In the genomic region with DNA sequence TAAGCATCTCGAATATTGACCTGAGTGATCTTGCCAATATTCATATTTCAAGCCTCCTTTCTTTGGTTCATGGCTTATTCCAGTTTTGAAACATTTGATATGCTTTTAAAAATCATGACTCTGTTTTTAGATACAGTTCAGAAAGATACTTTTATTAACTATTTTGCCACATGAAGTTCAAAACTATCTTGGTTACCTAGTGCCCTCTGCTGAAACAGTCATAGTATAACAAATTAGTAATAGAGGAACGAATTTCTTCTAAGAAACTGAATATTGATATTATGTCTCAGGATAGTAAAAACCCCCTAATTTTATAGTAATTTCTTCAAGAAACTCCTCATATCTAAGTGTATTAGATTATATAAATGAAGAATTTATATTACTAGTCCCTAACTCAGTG, we compare ENCODE assay signal across 8 cellular contexts. TPM values are rescaled to one million over a fixed set of nuclear protein-coding genes. Genes with fewer than 3 reads are reported as not detected.
DNase-seq lines count a peak whose midpoint lies in the region; ATAC-seq and TF ChIP-seq lines count a peak whose summit lies in the region.

No MANE protein-coding gene starts in this region.

- no peak overlapping the region for H3K27ac ChIP-seq in foreskin keratinocyte

- DNase-seq in A172 (ENCODE audit: low spot score) = peak; percentile 22
- DNase-seq in GM03348 (ENCODE audit: low spot score) = peak; percentile 44
- DNase-seq in RKO (ENCODE audit: low spot score) = peak; percentile 52
- DNase-seq in foreskin keratinocyte = peak in 1 of 2 donors; percentile 14
- no peak for DNase-seq in amygdala (lab: John Stamatoyannopoulos, UW)
- DNase-seq in GOT3 (lab: John Stamatoyannopoulos, UW) = no peak

- peaks cover 6% of the 10 kb centered on the region for H3K4me1 ChIP-seq in foreskin keratinocyte

- peak; percentile 67 for TF ChIP-seq CTCF in foreskin keratinocyte (conservative IDR thresholded peaks at IDR 0.05)

- H3K27me3 ChIP-seq in foreskin keratinocyte = no peaks in the 10 kb centered on the region

- no peak for ATAC-seq in foreskin keratinocyte
- no peak for ATAC-seq in HG02973 (IDR thresholded peaks at IDR 0.05; ENCODE audit: unreplicated experiment)
- ATAC-seq in GM19467 (IDR thresholded peaks at IDR 0.05; ENCODE audit: unreplicated experiment) = no peak

RNA-seq across cellular contexts. Expression of a gene that starts 52.6 kb away (rescaled TPM):
- 24.3 and 26.6 TPM in 2 replicates for total RNA-seq in A172 (2014; rRNA removed; shearing (Covaris generic))
- 14.8 and 16.2 TPM in 2 replicates for total RNA-seq in foreskin keratinocyte
- 1.6 and 1.8 TPM in 2 replicates for polyA plus RNA-seq in foreskin keratinocyte

Comparison
In these comparisons a context has a peak if more than half of its experiments do, and no peak if none do; other contexts are left out.
1. DNase-seq: peak in A172 (single experiment), GM03348 (single experiment) and RKO (single experiment); none in amygdala (0 of 56) and GOT3 (single experiment).